Comparison of ENCODE assay signal across 2 cellular contexts in genomic region chr12:63609281-63609680, GRCh38. TPM values are rescaled to one million over a fixed set of nuclear protein-coding genes. Genes with fewer than 3 reads are reported as not detected.
"Had no signal": no experiment of that assay in that cellular context is flagged by ENCODE, and none has a peak within 500 bp of the region (broad histone marks: within the 10 kb centered on the region; RNA-seq: fewer than 3 reads in every experiment).

No MANE protein-coding gene starts in this region.

RNA-seq across cellular contexts. Expression of gene DPY19L2, which starts 59.0 kb away (rescaled TPM):
- total RNA-seq: left lobe of liver had no signal
- polyA plus RNA-seq: immature natural killer cell had no signal
